8 cellular contexts compared by ENCODE assay signal in genomic region chr11:59106363-59107336, GRCh38. TPM values are rescaled to one million over a fixed set of nuclear protein-coding genes. Genes with fewer than 3 reads are reported as not detected.
DNase-seq lines count a peak whose midpoint lies in the region; ATAC-seq and TF ChIP-seq lines count a peak whose summit lies in the region.

TSS of gene FAM111B (plus strand) at chr11:59107237. CDS start at chr11:59109626, 2,389 bp downstream.

- TF ChIP-seq RAD21 in IMR-90 (IDR thresholded peaks at IDR 0.05; ENCODE audit: low read length): no peak

- no peak for TF ChIP-seq POLR2A in IMR-90 (IDR thresholded peaks at IDR 0.05; ENCODE audit: low read depth, low read length)

- intact Hi-C loops in IMR-90 (cut with micrococcal nuclease): loop anchor here (2.0 kb wide), 1 partner anchor 36 kb away; the partner anchor contains the start of gene FAM111A
- intact Hi-C loops in Panc1 (cut with micrococcal nuclease; ENCODE audit: unreplicated experiment): no loop called here

- no TSS peak for BruUV-seq in IMR-90 (replicated peaks; lab: Mats Ljungman, UMichigan)
- no TSS peak for BruUV-seq in Panc1 (replicated peaks; lab: Mats Ljungman, UMichigan)

- H3K23ac ChIP-seq in IMR-90 (ENCODE audit: low read depth, low read length): 0 out of 2 replicates have a peak within 1 kb of the TSS, but pooled peaks have one; percentile 4

- peak within 1 kb of the TSS; percentile 31; the same call in 1 of the 2 replicates for H3K14ac ChIP-seq in IMR-90 (replicated peaks; ENCODE audit: low read depth, low read length)

- H3K18ac ChIP-seq in IMR-90 (ENCODE audit: low read depth, low read length): no peak within 1 kb of the TSS

- no peaks in the 10 kb centered on the region for H3K9me3 Mint-ChIP-seq in activated T-helper 17 cell treated with anti-CD3 and anti-CD28 coated beads, Interleukin-2, amount 50 U/mL, for 72 hours
- H3K9me3 Mint-ChIP-seq in natural killer cell treated with Interleukin-12 subunit alpha and Interleukin-12 subunit beta and Interleukin-15 and Interleukin-18, amount 100 ng/mL, for 72 hours: no peaks in the 10 kb centered on the region

- peak within 1 kb of the TSS; percentile 32; the same call in 1 of the 2 replicates for H3K9ac ChIP-seq in IMR-90 (ENCODE audit: low read depth, low read length)

- H3K56ac ChIP-seq in IMR-90 (ENCODE audit: extremely low read depth, insufficient read depth, low read length): 0 out of 2 replicates have a peak within 1 kb of the TSS, but pooled peaks have one; percentile 14

- no peak within 1 kb of the TSS for H2BK5ac ChIP-seq in IMR-90 (ENCODE audit: low read depth, low read length, poor library complexity, severe bottlenecking)

- H3K9me3 ChIP-seq in IMR-90 (ENCODE audit: control insufficient read depth, insufficient read depth, low read length) (no peaks in the 10 kb centered on the region), Panc1 (ENCODE audit: control insufficient read depth, insufficient read depth, low read depth, low read length) (no peaks in the 10 kb centered on the region)

- peak within 1 kb of the TSS; percentile 95 for H3K4me3 Mint-ChIP-seq in activated T-helper 17 cell treated with anti-CD3 and anti-CD28 coated beads, Interleukin-2, amount 50 U/mL, for 72 hours
- peak within 1 kb of the TSS; percentile 90 for H3K4me3 Mint-ChIP-seq in natural killer cell treated with Interleukin-12 subunit alpha and Interleukin-12 subunit beta and Interleukin-15 and Interleukin-18, amount 100 ng/mL, for 72 hours

- H3K4me1 ChIP-seq in IMR-90 (ENCODE audit: control insufficient read depth, insufficient read depth, low read length): no peaks in the 10 kb centered on the region
- peaks cover 11% of the 10 kb centered on the region for H3K4me1 ChIP-seq in Panc1 (ENCODE audit: control insufficient read depth, insufficient read depth, low read length)

- no peak for TF ChIP-seq CTCF in IMR-90 (conservative IDR thresholded peaks at IDR 0.05; ENCODE audit: low read depth, low read length)
- TF ChIP-seq CTCF in Panc1 (IDR thresholded peaks at IDR 0.05): no peak

- no peaks in the 10 kb centered on the region for H3K9me1 ChIP-seq in IMR-90 (ENCODE audit: insufficient read depth, low read length)

- H3K27ac Mint-ChIP-seq in activated T-helper 17 cell treated with anti-CD3 and anti-CD28 coated beads, Interleukin-2, amount 50 U/mL, for 72 hours: peak within 1 kb of the TSS; percentile 84
- peak within 1 kb of the TSS; percentile 53 to 75 for H3K27ac Mint-ChIP-seq in natural killer cell treated with Interleukin-12 subunit alpha and Interleukin-12 subunit beta and Interleukin-15 and Interleukin-18, amount 100 ng/mL, for 72 hours

- WGBS in IMR-90 (ENCODE audit: extremely low coverage in 2 of 2, insufficient read length in 1 of 2), 2 experiments: 8% methylated on average over 2 of the region's 64 CpGs; no CpG with 5 or more reads in 1 of the 2 experiments

- H4K20me1 ChIP-seq in IMR-90 (ENCODE audit: insufficient read depth, low read length): no peaks in the 10 kb centered on the region

- H3K4ac ChIP-seq in IMR-90 (ENCODE audit: low read depth, low read length): peak within 1 kb of the TSS; percentile 36

- POLR2A ChIA-PET in IMR-90 (lab: Charles Lee; ENCODE audit: unreplicated experiment): no interaction called here
- POLR2A ChIA-PET in Panc1 (lab: Charles Lee): interaction anchor here (0.6 kb wide), 2 partner anchors 41 to 435 kb away, joined by 3 read pairs; no protein-coding TSS in a partner anchor

- peaks cover 47% of the 10 kb centered on the region for H3K36me3 Mint-ChIP-seq in activated T-helper 17 cell treated with anti-CD3 and anti-CD28 coated beads, Interleukin-2, amount 50 U/mL, for 72 hours (ENCODE audit: low read depth)
- H3K36me3 Mint-ChIP-seq in natural killer cell treated with Interleukin-12 subunit alpha and Interleukin-12 subunit beta and Interleukin-15 and Interleukin-18, amount 100 ng/mL, for 72 hours: no peaks in the 10 kb centered on the region

- H3K36me3 ChIP-seq in IMR-90 (ENCODE audit: control insufficient read depth, insufficient read depth, low read length) (no peaks in the 10 kb centered on the region; the same call in 1 of the 2 replicates), Panc1 (ENCODE audit: control insufficient read depth, insufficient read depth, low read length) (no peaks in the 10 kb centered on the region; the same call in 1 of the 2 replicates)

- H3K27me3 Mint-ChIP-seq in activated T-helper 17 cell treated with anti-CD3 and anti-CD28 coated beads, Interleukin-2, amount 50 U/mL, for 72 hours: no peaks in the 10 kb centered on the region
- H3K27me3 Mint-ChIP-seq in natural killer cell treated with Interleukin-12 subunit alpha and Interleukin-12 subunit beta and Interleukin-15 and Interleukin-18, amount 100 ng/mL, for 72 hours: peaks cover 0 to 18% of the 10 kb centered on the region in 2 donors

- H3K4me3 ChIP-seq in IMR-90 (ENCODE audit: insufficient read depth, low read depth, low read length) (peak within 1 kb of the TSS; percentile 52), Panc1 (ENCODE audit: low read depth in 2 of 2, low read length in 2 of 2) (peak within 1 kb of the TSS; percentile 62 to 95)

- ATAC-seq in GM21576 (IDR thresholded peaks at IDR 0.05; ENCODE audit: unreplicated experiment): peak; percentile 67
- peak; percentile 96 for ATAC-seq in IMR-90 (ENCODE audit: low read depth)
- peak; percentile 95 for ATAC-seq in Panc1
- peak; percentile 92 for ATAC-seq in activated T-helper 17 cell treated with anti-CD3 and anti-CD28 coated beads, Interleukin-2, amount 50 U/mL, for 72 hours (replicated peaks)
- ATAC-seq in natural killer cell treated with Interleukin-12 subunit alpha and Interleukin-12 subunit beta and Interleukin-15 and Interleukin-18, amount 100 ng/mL, for 72 hours: peak; percentile 93 to 94

- no peak within 1 kb of the TSS for H4K5ac ChIP-seq in IMR-90 (ENCODE audit: low read depth, low read length)

- peak within 1 kb of the TSS; percentile 83 for H2AFZ ChIP-seq in IMR-90 (replicated peaks; ENCODE audit: low read length, poor library complexity)

- in situ Hi-C loops in IMR-90 (cut with MboI; ENCODE audit: low sequenced_read_pairs): no loop called here
- in situ Hi-C loops in Panc1 (cut with HindIII; ENCODE audit: low pct_unique_long_range_greater_than_20kb, low sequenced_read_pairs): no loop called here

- H3K27me3 ChIP-seq in IMR-90 (ENCODE audit: control insufficient read depth, insufficient read depth, low read length) (no peaks in the 10 kb centered on the region), Panc1 (ENCODE audit: control insufficient read depth, insufficient read depth, low read length) (no peaks in the 10 kb centered on the region)

- peaks cover 4 to 7% of the 10 kb centered on the region in 2 experiments; a peak in 2 of 4 replicates for H3K79me1 ChIP-seq in IMR-90 (ENCODE audit: low read depth in 1 of 2, low read length in 2 of 2)

- dilution Hi-C loops in IMR-90 (cut with HindIII; ENCODE audit: low sequenced_read_pairs, unreplicated experiment): no loop called here

- CTCF ChIA-PET in IMR-90 (lab: Yijun Ruan, JAX) (interaction anchor here (1.2 kb wide), 1 partner anchor 29 kb away, joined by 7 read pairs; no protein-coding TSS in a partner anchor), Panc1 (lab: Charles Lee) (interaction anchor here (1.1 kb wide), 1 partner anchor 29 kb away, joined by 8 read pairs; no protein-coding TSS in a partner anchor)

- peak within 1 kb of the TSS; percentile 71 for H3K4me2 ChIP-seq in IMR-90 (ENCODE audit: low read depth, low read length)

- DNase-seq in DMS79 (lab: John Stamatoyannopoulos, UW) (peak; percentile 98), IMR-90 (peak; percentile 91), Panc1 (ENCODE audit: low read depth, low spot score) (peak; percentile 61), fibroblast of the conjunctiva (ENCODE audit: low read depth) (peak; percentile 75), superior temporal gyrus (ENCODE audit: extremely low spot score) (peak; percentile 90)
- peak; percentile 75 for DNase-seq in natural killer cell treated with Interleukin-12 subunit alpha and Interleukin-12 subunit beta and Interleukin-15 and Interleukin-18, amount 100 ng/mL, for 72 hours (ENCODE audit: low spot score)

- H2BK15ac ChIP-seq in IMR-90 (ENCODE audit: low read depth, low read length): no peak within 1 kb of the TSS

- H4K8ac ChIP-seq in IMR-90 (ENCODE audit: low read depth in 2 of 2, low read length in 2 of 2): peak within 1 kb of the TSS; percentile 13 to 62; a peak in 3 of 4 replicates

- no peak within 1 kb of the TSS for H2BK120ac ChIP-seq in IMR-90 (ENCODE audit: low read depth, low read length)

- no peak within 1 kb of the TSS for H2AK5ac ChIP-seq in IMR-90 (ENCODE audit: low read depth, low read length)

- H2BK20ac ChIP-seq in IMR-90 (ENCODE audit: low read depth, low read length): no peak within 1 kb of the TSS

- H3K27ac ChIP-seq in IMR-90 (ENCODE audit: insufficient read depth, low read length) (no peak within 1 kb of the TSS; the same call in 1 of the 2 replicates), Panc1 (ENCODE audit: low read length) (peak within 1 kb of the TSS; percentile 66)

- no peak within 1 kb of the TSS for H4K91ac ChIP-seq in IMR-90 (ENCODE audit: insufficient read depth, low read depth, low read length)

- peaks cover 33% of the 10 kb centered on the region for H3K4me1 Mint-ChIP-seq in activated T-helper 17 cell treated with anti-CD3 and anti-CD28 coated beads, Interleukin-2, amount 50 U/mL, for 72 hours
- peaks cover 24 to 27% of the 10 kb centered on the region in 2 donors for H3K4me1 Mint-ChIP-seq in natural killer cell treated with Interleukin-12 subunit alpha and Interleukin-12 subunit beta and Interleukin-15 and Interleukin-18, amount 100 ng/mL, for 72 hours (ENCODE audit: low read depth in 2 of 2)

- peak within 1 kb of the TSS; percentile 7 for H2AK9ac ChIP-seq in IMR-90 (replicated peaks; ENCODE audit: low read depth, low read length, poor library complexity)

TF ChIP-seq in IMR-90, 13 proteins besides CTCF, POLR2A, EP300 and RAD21 (continues in another document):
- peak; percentile 75 for TF ChIP-seq FOS (IDR thresholded peaks at IDR 0.05; ENCODE audit: low read depth, low read length)
- TF ChIP-seq SMC3 (IDR thresholded peaks at IDR 0.05; ENCODE audit: low read depth, low read length): no peak

RNA-seq across cellular contexts. Expression of gene FAM111B, which starts in this region (rescaled TPM):
- total RNA-seq in IMR-90 (2012; rRNA removed) (9.3 and 13.9 TPM in 2 replicates), Panc1 (2021; ENCODE audit: unreplicated experiment) (23.6 TPM)
- 2.9 and 3.2 TPM in 2 replicates for polyA plus RNA-seq in IMR-90 (2012; rRNA removed)
- polyA plus RNA-seq in IMR-90 (2012; cell fraction: cytosol; rRNA removed): 0.18 and 0.50 TPM in 2 replicates
- 0.15 and 0.73 TPM in 2 replicates for polyA plus RNA-seq in IMR-90 (2012; cell fraction: nucleus; rRNA removed; ENCODE audit: low replicate concordance)
- 3.6 TPM for polyA plus RNA-seq in Panc1 (2012; ENCODE audit: insufficient read length)
- 10 to 100 TPM; 51.5 to 64.8 TPM for total RNA-seq in activated T-helper 17 cell treated with anti-CD3 and anti-CD28 coated beads, Interleukin-2, amount 50 U/mL, for 72 hours
- 10 to 100 TPM; 26.7 to 33.0 TPM for total RNA-seq in natural killer cell treated with Interleukin-12 subunit alpha and Interleukin-12 subunit beta and Interleukin-15 and Interleukin-18, amount 100 ng/mL, for 72 hours
